ENCODE assay signal across 10 cellular contexts in the genomic region with DNA sequence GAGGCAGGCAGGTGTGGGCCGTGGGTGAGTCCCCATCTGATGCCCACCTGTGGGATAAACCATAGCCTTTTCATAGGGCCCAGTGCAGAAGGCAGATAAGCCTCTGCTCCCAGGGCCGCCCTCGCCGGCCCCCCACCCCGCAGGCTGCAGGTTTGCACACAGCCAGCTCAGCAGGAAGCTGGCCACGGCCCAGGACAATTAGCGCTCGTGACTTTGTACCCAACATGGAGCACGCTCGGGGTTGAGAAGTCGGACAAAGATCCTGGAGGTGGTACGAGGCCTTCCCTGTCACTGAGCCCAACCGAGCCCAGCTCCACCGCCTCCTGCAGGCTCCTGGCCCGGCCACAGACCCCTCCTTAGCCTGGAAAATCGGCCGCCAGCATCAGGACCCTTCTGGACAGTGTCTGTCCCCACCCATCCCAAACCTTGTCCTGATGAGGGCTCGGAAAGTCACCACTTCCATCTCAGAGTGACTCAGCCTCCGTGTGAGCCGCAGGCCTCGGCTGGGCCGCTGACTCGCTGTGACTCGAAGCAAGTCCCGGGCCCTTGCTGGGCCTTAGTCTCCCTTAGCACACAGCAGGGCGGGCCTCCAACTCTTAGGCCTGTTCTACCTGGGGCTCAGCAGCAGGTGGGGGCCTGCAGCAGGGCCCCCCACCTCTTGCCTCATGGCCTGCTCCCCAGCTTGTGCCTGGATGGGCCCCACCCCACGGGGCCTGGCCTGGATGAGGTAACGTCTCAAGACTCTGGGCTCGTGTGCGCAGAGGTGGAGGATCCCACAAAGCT. TPM values are rescaled to one million over a fixed set of nuclear protein-coding genes. Genes with fewer than 3 reads are reported as not detected.
DNase-seq lines count a peak whose midpoint lies in the region; ATAC-seq and TF ChIP-seq lines count a peak whose summit lies in the region.
"Had no signal": no experiment of that assay in that cellular context is flagged by ENCODE, and none has a peak within 500 bp of the region (broad histone marks: within the 10 kb centered on the region; RNA-seq: fewer than 3 reads in every experiment).

No MANE protein-coding gene starts in this region.

- no peak overlapping the region for H3K56ac ChIP-seq in IMR-90 (ENCODE audit: extremely low read depth, insufficient read depth, low read length)

- H3K4me1 Mint-ChIP-seq in neural progenitor cell: peaks cover 23% of the 10 kb centered on the region

- ATAC-seq in IMR-90 (ENCODE audit: low read depth): peak; percentile 86
- no peak for ATAC-seq in GM18511 (IDR thresholded peaks at IDR 0.05; ENCODE audit: unreplicated experiment)
- ATAC-seq: lower lobe of right lung had no signal

- peak overlapping the region; percentile 24; the same call in 1 of the 2 replicates for H3K18ac ChIP-seq in IMR-90 (ENCODE audit: low read depth, low read length)

- no peak overlapping the region for H3K27ac Mint-ChIP-seq in neural progenitor cell

- no peak overlapping the region for H2BK15ac ChIP-seq in IMR-90 (ENCODE audit: low read depth, low read length)

- peak overlapping the region; percentile 50 for H4K91ac ChIP-seq in IMR-90 (ENCODE audit: insufficient read depth, low read depth, low read length)

- in situ Hi-C loops in IMR-90 (cut with MboI; ENCODE audit: low sequenced_read_pairs): no loop called here

- peak overlapping the region; percentile 83 for H3K14ac ChIP-seq in IMR-90 (replicated peaks; ENCODE audit: low read depth, low read length)

- DNase-seq in EH (ENCODE audit: low read depth) (peak; percentile 84), IMR-90 (peak; percentile 82), choroid plexus epithelial cell (ENCODE audit: low read depth) (peak; percentile 67), neural progenitor cell (ENCODE audit: low spot score) (peak; percentile 30), DMS153 (lab: John Stamatoyannopoulos, UW) (no peak), SKM-1 treated with dmso at 0.1 percent for 144 hours (lab: John Stamatoyannopoulos, UW; ENCODE audit: unreplicated experiment) (no peak), NCI-H446 treated with DMSO at 0.1 percent for 48 hours (lab: John Stamatoyannopoulos, UW) (no peak)
- DNase-seq: activated effector memory CD4-positive, alpha-beta T cell treated with anti-CD3 and anti-CD28 coated beads, Interleukin-2, amount 50 U/mL, for 16 hours; lower lobe of right lung had no signal

- H2AFZ ChIP-seq in IMR-90 (replicated peaks; ENCODE audit: low read length, poor library complexity) (peak overlapping the region; percentile 88), neural progenitor cell (replicated peaks) (no peak overlapping the region)

- peak overlapping the region; percentile 81 for H3K4ac ChIP-seq in IMR-90 (ENCODE audit: low read depth, low read length)

- H3K27ac ChIP-seq in IMR-90 (ENCODE audit: insufficient read depth, low read length) (peak overlapping the region; percentile 43), neural progenitor cell (peak overlapping the region; percentile 53)
- H3K27ac ChIP-seq: lower lobe of right lung had no signal

- H4K8ac ChIP-seq in IMR-90 (ENCODE audit: low read depth in 2 of 2, low read length in 2 of 2): peak overlapping the region; percentile 15 to 87

- peaks cover 2% of the 10 kb centered on the region for H3K27me3 Mint-ChIP-seq in neural progenitor cell (ENCODE audit: insufficient read depth, low read depth)

- peak overlapping the region; percentile 76 for H4K5ac ChIP-seq in IMR-90 (ENCODE audit: low read depth, low read length)

- H3K36me3 ChIP-seq in IMR-90 (ENCODE audit: control insufficient read depth, insufficient read depth, low read length) (peaks cover 37% of the 10 kb centered on the region), neural progenitor cell (no peaks in the 10 kb centered on the region)

- BruUV-seq in IMR-90 (replicated peaks; lab: Mats Ljungman, UMichigan): no TSS peak

- POLR2A ChIA-PET in IMR-90 (lab: Charles Lee; ENCODE audit: unreplicated experiment): no interaction called here

- H3K4me3 ChIP-seq in IMR-90 (ENCODE audit: insufficient read depth, low read depth, low read length) (no peak overlapping the region), choroid plexus epithelial cell (ENCODE audit: low read depth, low read length) (no peak overlapping the region), neural progenitor cell (no peak overlapping the region)
- H3K4me3 ChIP-seq: lower lobe of right lung had no signal

- H3K4me2 ChIP-seq in IMR-90 (ENCODE audit: low read depth, low read length) (no peak overlapping the region), neural progenitor cell (peak overlapping the region; percentile 23)

- TF ChIP-seq RAD21 in IMR-90 (IDR thresholded peaks at IDR 0.05; ENCODE audit: low read length): no peak

- WGBS in IMR-90 (ENCODE audit: extremely low coverage in 2 of 2, insufficient read length in 1 of 2), 2 experiments: 65% methylated on average over 12 of the region's 30 CpGs; no CpG with 5 or more reads in 1 of the 2 experiments

- H3K9me3 ChIP-seq in IMR-90 (ENCODE audit: control insufficient read depth, insufficient read depth, low read length) (no peaks in the 10 kb centered on the region), neural progenitor cell (ENCODE audit: low read depth) (no peaks in the 10 kb centered on the region)
- H3K9me3 ChIP-seq: lower lobe of right lung had no signal

- H3F3A ChIP-seq in neural progenitor cell (ENCODE audit: low read depth): no peaks in the 10 kb centered on the region

- peak overlapping the region; percentile 8 for H3K9ac ChIP-seq in IMR-90 (ENCODE audit: low read depth, low read length)
- no peak overlapping the region for H3K9ac ChIP-seq in neural progenitor cell

- H4K20me1 ChIP-seq in IMR-90 (ENCODE audit: insufficient read depth, low read length) (no peaks in the 10 kb centered on the region), neural progenitor cell (ENCODE audit: low read depth) (peaks cover 23% of the 10 kb centered on the region)

- H3K4me1 ChIP-seq in IMR-90 (ENCODE audit: control insufficient read depth, insufficient read depth, low read length): peaks cover 19% of the 10 kb centered on the region
- peaks cover 16% of the 10 kb centered on the region for H3K4me1 ChIP-seq in neural progenitor cell
- H3K4me1 ChIP-seq: lower lobe of right lung had no signal

- H2AK5ac ChIP-seq in IMR-90 (ENCODE audit: low read depth, low read length): peak overlapping the region; percentile 79

- no peaks in the 10 kb centered on the region for H3K79me2 ChIP-seq in neural progenitor cell (ENCODE audit: low read depth)

- no peaks in the 10 kb centered on the region for H3K9me3 Mint-ChIP-seq in neural progenitor cell

- intact Hi-C loops in IMR-90 (cut with micrococcal nuclease): no loop called here

- H2BK20ac ChIP-seq in IMR-90 (ENCODE audit: low read depth, low read length): peak overlapping the region; percentile 58; the same call in 1 of the 2 replicates

- H3K9me1 ChIP-seq in IMR-90 (ENCODE audit: insufficient read depth, low read length): peaks cover 13% of the 10 kb centered on the region

- peak overlapping the region; percentile 84 for H2AK9ac ChIP-seq in IMR-90 (replicated peaks; ENCODE audit: low read depth, low read length, poor library complexity)

- CTCF ChIA-PET in IMR-90 (lab: Yijun Ruan, JAX): interaction anchor here (0.5 kb wide), 1 partner anchor 21 kb away, joined by 3 read pairs; no protein-coding TSS in a partner anchor

- TF ChIP-seq POLR2A in IMR-90 (IDR thresholded peaks at IDR 0.05; ENCODE audit: low read depth, low read length): no peak

- H3K79me1 ChIP-seq in IMR-90 (ENCODE audit: low read depth in 1 of 2, low read length in 2 of 2): peaks cover 9 to 53% of the 10 kb centered on the region in 2 experiments

- no peaks in the 10 kb centered on the region for H3K27me3 ChIP-seq in IMR-90 (ENCODE audit: control insufficient read depth, insufficient read depth, low read length)
- no peaks in the 10 kb centered on the region for H3K27me3 ChIP-seq in neural progenitor cell

- peak overlapping the region; percentile 75 for H3K23ac ChIP-seq in IMR-90 (ENCODE audit: low read depth, low read length)

- peak overlapping the region; percentile 67 for H2BK5ac ChIP-seq in IMR-90 (ENCODE audit: low read depth, low read length, poor library complexity, severe bottlenecking)

- peak overlapping the region; percentile 68 for H2BK120ac ChIP-seq in IMR-90 (ENCODE audit: low read depth, low read length)

- TF ChIP-seq CTCF in IMR-90 (conservative IDR thresholded peaks at IDR 0.05; ENCODE audit: low read depth, low read length) (no peak), choroid plexus epithelial cell (conservative IDR thresholded peaks at IDR 0.05; ENCODE audit: low read depth, low read length) (no peak), neural progenitor cell (IDR thresholded peaks at IDR 0.05) (no peak)

- H3K4me3 Mint-ChIP-seq in neural progenitor cell: no peak overlapping the region

- H3K36me3 Mint-ChIP-seq in neural progenitor cell: no peaks in the 10 kb centered on the region

- dilution Hi-C loops in IMR-90 (cut with HindIII; ENCODE audit: low sequenced_read_pairs, unreplicated experiment): no loop called here

TF ChIP-seq in IMR-90, 13 proteins besides CTCF, POLR2A, EP300 and RAD21 (continues in another document):
- TF ChIP-seq FOS (IDR thresholded peaks at IDR 0.05; ENCODE audit: low read depth, low read length): peak; percentile 62
- TF ChIP-seq, protein P1, sequence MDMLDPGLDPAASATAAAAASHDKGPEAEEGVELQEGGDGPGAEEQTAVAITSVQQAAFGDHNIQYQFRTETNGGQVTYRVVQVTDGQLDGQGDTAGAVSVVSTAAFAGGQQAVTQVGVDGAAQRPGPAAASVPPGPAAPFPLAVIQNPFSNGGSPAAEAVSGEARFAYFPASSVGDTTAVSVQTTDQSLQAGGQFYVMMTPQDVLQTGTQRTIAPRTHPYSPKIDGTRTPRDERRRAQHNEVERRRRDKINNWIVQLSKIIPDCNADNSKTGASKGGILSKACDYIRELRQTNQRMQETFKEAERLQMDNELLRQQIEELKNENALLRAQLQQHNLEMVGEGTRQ (IDR thresholded peaks at IDR 0.05; ENCODE audit: low read depth, low read length): no peak
- TF ChIP-seq NFE2L2 (IDR thresholded peaks at IDR 0.05; ENCODE audit: low read depth, low read length): peak; percentile 76
- no peak for TF ChIP-seq CEBPB (IDR thresholded peaks at IDR 0.05; ENCODE audit: low read depth, low read length)
- no peak for TF ChIP-seq MAFK (IDR thresholded peaks at IDR 0.05; ENCODE audit: low read depth, low read length)
- TF ChIP-seq RFX5 (IDR thresholded peaks at IDR 0.05; ENCODE audit: low read depth, low read length): no peak
- TF ChIP-seq RCOR1 (IDR thresholded peaks at IDR 0.05; ENCODE audit: insufficient replicate concordance, low read length): no peak

RNA-seq across cellular contexts. Expression of a gene that starts 22.7 kb away (rescaled TPM):
- total RNA-seq in IMR-90 (2012; rRNA removed): 9.5 and 10.3 TPM in 2 replicates
- 12.6 and 14.1 TPM in 2 replicates for polyA plus RNA-seq in IMR-90 (2012; rRNA removed)
- polyA plus RNA-seq in IMR-90 (2012; cell fraction: cytosol; rRNA removed): 7.5 and 10.0 TPM in 2 replicates
- 16.3 and 36.3 TPM in 2 replicates for polyA plus RNA-seq in IMR-90 (2012; cell fraction: nucleus; rRNA removed; ENCODE audit: low replicate concordance)
- total RNA-seq in neural progenitor cell (ENCODE audit: low replicate concordance): 9.9 and 24.3 TPM in 2 replicates

RNA-seq across cellular contexts. Expression of a gene that starts 29.9 kb away (rescaled TPM):
- total RNA-seq in IMR-90 (2012; rRNA removed): not detected in 2 replicates
- not detected in 2 replicates for polyA plus RNA-seq in IMR-90 (2012; rRNA removed)
- polyA plus RNA-seq in IMR-90 (2012; cell fraction: cytosol; rRNA removed): not detected in 2 replicates
- 0.04 TPM in 1 of 2 replicates, not detected in the other for polyA plus RNA-seq in IMR-90 (2012; cell fraction: nucleus; rRNA removed; ENCODE audit: low replicate concordance)
- not detected in 2 replicates for total RNA-seq in neural progenitor cell (ENCODE audit: low replicate concordance)
- total RNA-seq: lower lobe of right lung had no signal

Comparison
In these comparisons a context has a peak if more than half of its experiments do, and no peak if none do; other contexts are left out.
1. DNase-seq: peak in EH (single experiment), IMR-90 (single experiment), choroid plexus epithelial cell (single experiment) and neural progenitor cell (single experiment); none in DMS153 (single experiment), SKM-1 treated with dmso at 0.1 percent for 144 hours (single experiment) and NCI-H446 treated with DMSO at 0.1 percent for 48 hours (single experiment).